In genomic region chr16:72203401-72203800, GRCh38 we compare ENCODE assay signal across 8 cellular contexts. TPM values are rescaled to one million over a fixed set of nuclear protein-coding genes. Genes with fewer than 3 reads are reported as not detected.
A peak's percentile ranks its signal among the peaks of the same experiment; 100 is the strongest.
DNase-seq lines count a peak whose midpoint lies in the region; ATAC-seq, FAIRE-seq and TF ChIP-seq lines count a peak whose summit lies in the region.

No MANE protein-coding gene starts in this region.

- H3K9me3 ChIP-seq in kidney (ENCODE audit: control insufficient read depth in 1 of 2, low read length in 2 of 2), result no peaks in the 10 kb centered on the region

- no peaks in the 10 kb centered on the region for H3K4me1 ChIP-seq in kidney (ENCODE audit: control insufficient read depth in 1 of 2, insufficient read depth in 1 of 2, low read depth in 1 of 2, low read length in 2 of 2)

- ATAC-seq in GM21423 (IDR thresholded peaks at IDR 0.05; ENCODE audit: unreplicated experiment) (peak; percentile 81), esophagus mucosa (no peak)

- in situ Hi-C loops in KBM-7 (cut with MboI; ENCODE audit: low pct_unique_long_range_greater_than_20kb, low sequenced_read_pairs) (no loop called here), astrocyte of the spinal cord (cut with HindIII; ENCODE audit: low sequenced_read_pairs) (no loop called here)

- intact Hi-C loops in posterior cingulate gyrus (cut with DNase I), result loop anchor here (5.0 kb wide), 1 partner anchor 76 kb away; no protein-coding TSS in a partner anchor
- intact Hi-C loops in kidney (cut with DNase I), result no loop called here

- peak overlapping the region in 1 of 2 donors; percentile 20 for H3K27ac ChIP-seq in kidney (ENCODE audit: low read depth in 2 of 2, low read length in 2 of 2)

- H3K36me3 ChIP-seq in kidney (ENCODE audit: control insufficient read depth in 1 of 2, insufficient read depth in 2 of 2, low read length in 2 of 2), result no peaks in the 10 kb centered on the region

- no peak overlapping the region for H3K9ac ChIP-seq in kidney (ENCODE audit: low read length in 2 of 2)

- FAIRE-seq in kidney (lab: Jason Lieb, UNC), result no peak

- DNase-seq in GM10266 (ENCODE audit: extremely low spot score) (peak; percentile 31), KBM-7 (peak; percentile 81), astrocyte of the spinal cord (ENCODE audit: low read depth, low spot score) (peak; percentile 28), mucosa of gallbladder (ENCODE audit: low spot score) (peak; percentile 28), posterior cingulate gyrus (no peak), kidney (no peak)

- TF ChIP-seq CTCF in GM10266 (IDR thresholded peaks at IDR 0.05; ENCODE audit: control insufficient read depth, insufficient read depth, low read depth, missing control alignments) (no peak), astrocyte of the spinal cord (IDR thresholded peaks at IDR 0.05; ENCODE audit: low read depth, low read length) (no peak), kidney (IDR thresholded peaks at IDR 0.05; ENCODE audit: borderline replicate concordance, extremely low read depth, insufficient read depth) (no peak)

- no peak overlapping the region for H3K4me3 ChIP-seq in astrocyte of the spinal cord (ENCODE audit: low read depth, low read length)
- no peak overlapping the region for H3K4me3 ChIP-seq in kidney (ENCODE audit: low read length in 2 of 2)

RNA-seq across cellular contexts. Expression of gene PMFBP1, which starts 31.4 kb away (rescaled TPM):
- total RNA-seq in mucosa of gallbladder (0.66 TPM), esophagus mucosa (2.0 TPM), kidney (0.69 TPM)
- 0.13 TPM for polyA plus RNA-seq in kidney (ENCODE audit: insufficient read depth, low read depth, low replicate concordance)

Comparison
In these comparisons a context has a peak if more than half of its experiments do, and no peak if none do; other contexts are left out.
1. DNase-seq: peak in GM10266 (single experiment), KBM-7 (single experiment), astrocyte of the spinal cord (single experiment) and mucosa of gallbladder (single experiment); none in posterior cingulate gyrus (0 of 10) and kidney (single experiment).